8 cellular contexts compared by ENCODE assay signal in the genomic region with DNA sequence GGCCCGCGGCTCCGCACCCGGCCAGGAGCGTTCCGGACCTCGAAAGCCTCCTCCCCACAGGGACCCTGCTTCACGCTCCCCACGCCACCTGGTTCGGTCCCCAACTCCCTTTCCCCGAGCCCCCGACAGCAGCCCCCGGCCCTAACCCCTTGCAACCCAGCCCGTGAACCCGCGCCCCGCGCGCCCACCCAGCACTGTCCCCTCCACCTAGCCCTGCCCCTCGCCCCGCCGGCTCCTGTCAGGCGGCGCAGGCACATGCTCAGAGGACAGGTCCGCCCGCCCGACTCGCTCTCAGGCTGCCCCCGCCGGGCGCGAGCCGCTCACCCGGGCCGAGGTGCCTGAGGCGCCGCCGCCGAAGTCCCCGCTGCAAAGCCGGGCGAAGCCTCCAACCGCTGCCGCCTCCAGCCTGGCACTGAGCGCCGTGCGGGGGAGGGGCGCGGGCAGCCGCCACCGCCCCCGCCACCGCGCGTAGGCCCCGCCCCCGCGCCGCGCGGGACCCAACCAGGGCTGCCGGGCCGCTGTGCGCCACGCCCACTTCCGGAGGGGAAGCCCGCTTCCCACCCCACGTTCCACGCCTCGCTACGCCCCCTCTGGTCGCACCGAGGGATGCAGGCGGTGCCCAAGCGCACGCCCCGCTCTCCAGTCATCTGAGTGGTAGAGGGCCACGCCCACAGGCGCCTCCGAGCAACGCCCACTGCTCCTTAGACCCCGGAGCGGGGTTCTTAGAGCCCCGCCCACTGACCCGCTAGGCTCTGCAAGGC. TPM values are rescaled to one million over a fixed set of nuclear protein-coding genes. Genes with fewer than 3 reads are reported as not detected.
DNase-seq lines count a peak whose midpoint lies in the region; ATAC-seq and TF ChIP-seq lines count a peak whose summit lies in the region.

A gene (minus strand): TSS at position 414 of the 761 bp plus-strand sequence. CDS start 30,200 bp downstream, outside the sequence.

- intact Hi-C loops in mucosa of descending colon (cut with DNase I, micrococcal nuclease): loop anchor here in 1 of 2 donors (10.0 kb wide), 1 partner anchor 64 kb away; no protein-coding TSS in a partner anchor

- under 1% methylated on average over 85 of the region's 85 CpGs for WGBS in HUES64

- H2AFZ ChIP-seq in OCI-LY3 (ENCODE audit: low read depth, low read length): peak within 1 kb of the TSS; percentile 92

- H3K4me3 ChIP-seq in HUES64 (ENCODE audit: low read length) (peak within 1 kb of the TSS; percentile 94), OCI-LY3 (ENCODE audit: low read length) (peak within 1 kb of the TSS; percentile 87), epithelial cell of esophagus (ENCODE audit: low read length) (peak within 1 kb of the TSS; percentile 82), mucosa of descending colon (peak within 1 kb of the TSS; percentile 73)

- H3K9ac ChIP-seq in HUES64 (ENCODE audit: low read depth, low read length) (peak within 1 kb of the TSS; percentile 88), OCI-LY3 (ENCODE audit: low read length) (peak within 1 kb of the TSS; percentile 90)

- DNase-seq in DMS 273 (lab: John Stamatoyannopoulos, UW; ENCODE audit: unreplicated experiment): peak; percentile 97
- peak; percentile 87 for DNase-seq in activated T-cell treated with anti-CD3 and anti-CD28 coated beads for 24 hours (ENCODE audit: low read depth)
- DNase-seq in epithelial cell of esophagus (ENCODE audit: low read depth): peak; percentile 96
- DNase-seq in mucosa of descending colon: peak; percentile 97 to 100 (median 99)
- DNase-seq in stimulated activated CD8-positive, alpha-beta memory T cell treated with anti-CD3 and anti-CD28 coated beads, Interleukin-4, amount 100 ng/mL, for 24 hours (ENCODE audit: low read depth): peak; percentile 86

- H3K4me1 ChIP-seq in HUES64 (ENCODE audit: insufficient read depth, low read length) (peaks cover 20% of the 10 kb centered on the region), OCI-LY3 (ENCODE audit: low read length) (peaks cover 35% of the 10 kb centered on the region), mucosa of descending colon (ENCODE audit: low read depth) (peaks cover 34% of the 10 kb centered on the region)

- H3K27ac ChIP-seq in HUES64 (ENCODE audit: low read depth, low read length) (peak within 1 kb of the TSS; percentile 96), OCI-LY3 (ENCODE audit: low read length) (peak within 1 kb of the TSS; percentile 80)

- H3K9me3 ChIP-seq in HUES64 (ENCODE audit: insufficient read depth, low read depth, low read length) (no peaks in the 10 kb centered on the region), OCI-LY3 (ENCODE audit: insufficient read depth, low read length) (no peaks in the 10 kb centered on the region), mucosa of descending colon (no peaks in the 10 kb centered on the region)

- peaks cover 39% of the 10 kb centered on the region for H4K20me1 ChIP-seq in OCI-LY3 (ENCODE audit: insufficient read depth, low read length)

- ATAC-seq in GM21447 (IDR thresholded peaks at IDR 0.05; ENCODE audit: unreplicated experiment): peak; percentile 63
- ATAC-seq in mucosa of descending colon: peak; percentile 84

- peaks cover 49% of the 10 kb centered on the region for H3K79me2 ChIP-seq in OCI-LY3 (ENCODE audit: low read length)

- no peaks in the 10 kb centered on the region for H3K36me3 ChIP-seq in HUES64 (ENCODE audit: insufficient read depth, low read length)
- H3K36me3 ChIP-seq in OCI-LY3 (replicated peaks; ENCODE audit: low read depth, low read length): no peaks in the 10 kb centered on the region
- H3K36me3 ChIP-seq in mucosa of descending colon (ENCODE audit: low read depth): no peaks in the 10 kb centered on the region

- no peaks in the 10 kb centered on the region for H3K27me3 ChIP-seq in HUES64 (ENCODE audit: insufficient read depth, low read length)
- H3K27me3 ChIP-seq in OCI-LY3 (ENCODE audit: low read depth, low read length): no peaks in the 10 kb centered on the region

- H3K4me2 ChIP-seq in OCI-LY3 (ENCODE audit: low read length): peak within 1 kb of the TSS; percentile 94

- peak; percentile 79 for TF ChIP-seq CTCF in OCI-LY3 (IDR thresholded peaks at IDR 0.05; ENCODE audit: low read depth, low read length)
- peak; percentile 71 for TF ChIP-seq CTCF in epithelial cell of esophagus (IDR thresholded peaks at IDR 0.05; ENCODE audit: insufficient read depth, low read depth, low read length, missing control alignments)
- peak; percentile 85 for TF ChIP-seq CTCF in mucosa of descending colon (IDR thresholded peaks at IDR 0.05)

RNA-seq across cellular contexts. Expression of the gene that starts here (rescaled TPM):
- polyA plus RNA-seq in HUES64 (2013, experiment 1 of 2): 74.6 TPM
- 80.3 TPM for polyA plus RNA-seq in HUES64 (2013, experiment 2 of 2)
- total RNA-seq in mucosa of descending colon: 100 to 1,000 TPM in 2 of 3 donors, 10 to 100 TPM in 1; 80.5 to 328 (median 123) TPM

Comparison
In these comparisons a context has a peak if more than half of its experiments do, and no peak if none do; other contexts are left out.
1. Peak in every context shown above with its lines: DNase-seq, ATAC-seq, H3K4me3 ChIP-seq and H3K27ac ChIP-seq.